Comparison of ENCODE assay signal across 26 cellular contexts in genomic region chr12:558595-558994, GRCh38.
"Had no signal": no experiment of that assay in that cellular context is flagged by ENCODE, and none has a peak within 500 bp of the region (broad histone marks: within the 10 kb centered on the region; RNA-seq: fewer than 3 reads in every experiment).

No MANE protein-coding gene starts in this region.

- H3K27ac Mint-ChIP-seq: activated CD4-positive, alpha-beta T cell treated with anti-CD3 and anti-CD28 coated beads, Interleukin-2, amount 10 ng/mL, durations not matched to agents 7 days and 5 days; activated naive CD8-positive, alpha-beta T cell treated with anti-CD3 and anti-CD28 coated beads for 36 hours; activated T-cell treated with anti-CD3 and anti-CD28 coated beads, Interleukin-2, amount 50 U/mL, for 24 hours; stimulated activated memory B cell treated with anti-CD40 and anti-IgM and Interleukin-4, amounts not matched to agents 10 μg/mL and 1 μg/mL and 100 μg/mL, for 72 hours had no signal

- H3K27me3 Mint-ChIP-seq: activated CD4-positive, alpha-beta T cell treated with anti-CD3 and anti-CD28 coated beads, Interleukin-2, amount 10 ng/mL, durations not matched to agents 7 days and 5 days; activated naive CD8-positive, alpha-beta T cell treated with anti-CD3 and anti-CD28 coated beads for 36 hours; activated T-cell treated with anti-CD3 and anti-CD28 coated beads, Interleukin-2, amount 50 U/mL, for 24 hours had no signal

- H3K4me3 ChIP-seq: coronary artery, pancreas, psoas muscle, testis, vagina had no signal

- ATAC-seq: left cardiac atrium; natural killer cell; pancreas; psoas muscle; right cardiac atrium; stimulated activated memory B cell treated with anti-CD40 and anti-IgM and Interleukin-4, amounts not matched to agents 10 μg/mL and 1 μg/mL and 100 μg/mL, for 72 hours had no signal

- H3K36me3 ChIP-seq: pancreas, vagina had no signal

- H3K9me3 Mint-ChIP-seq: activated CD4-positive, alpha-beta T cell treated with anti-CD3 and anti-CD28 coated beads, Interleukin-2, amount 10 ng/mL, durations not matched to agents 7 days and 5 days; activated naive CD8-positive, alpha-beta T cell treated with anti-CD3 and anti-CD28 coated beads for 36 hours; activated T-cell treated with anti-CD3 and anti-CD28 coated beads, Interleukin-2, amount 50 U/mL, for 24 hours; natural killer cell; stimulated activated memory B cell treated with anti-CD40 and anti-IgM and Interleukin-4, amounts not matched to agents 10 μg/mL and 1 μg/mL and 100 μg/mL, for 72 hours had no signal

- H3K4me3 Mint-ChIP-seq: activated CD4-positive, alpha-beta T cell treated with anti-CD3 and anti-CD28 coated beads, Interleukin-2, amount 10 ng/mL, durations not matched to agents 7 days and 5 days; activated naive CD8-positive, alpha-beta T cell treated with anti-CD3 and anti-CD28 coated beads for 36 hours; activated T-cell treated with anti-CD3 and anti-CD28 coated beads, Interleukin-2, amount 50 U/mL, for 24 hours; natural killer cell; stimulated activated memory B cell treated with anti-CD40 and anti-IgM and Interleukin-4, amounts not matched to agents 10 μg/mL and 1 μg/mL and 100 μg/mL, for 72 hours had no signal

- H3K27ac ChIP-seq: coronary artery, pancreas, psoas muscle, testis, vagina, VCaP had no signal

- H3K4me1 ChIP-seq: pancreas, psoas muscle, testis, vagina had no signal

- H3K27me3 ChIP-seq: neutrophil, pancreas, testis, vagina had no signal

- DNase-seq: activated CD4-positive, alpha-beta T cell treated with anti-CD3 and anti-CD28 coated beads, Interleukin-2, amount 10 ng/mL, durations not matched to agents 7 days and 5 days; activated CD4-positive, CD25-positive, alpha-beta regulatory T cell treated with anti-CD3 and anti-CD28 coated beads, Interleukin-2, amount 50 U/mL, for 72 hours; activated naive CD4-positive, alpha-beta T cell treated with Interleukin-2 at 50 U/mL for 16 hours; activated naive CD8-positive, alpha-beta T cell treated with anti-CD3 and anti-CD28 coated beads for 36 hours; activated T-cell treated with anti-CD3 and anti-CD28 coated beads, Interleukin-2, amount 50 U/mL, for 24 hours; amygdala; cerebellar nuclear complex; head of caudate nucleus; hypothalamus; islet precursor cell; left cardiac atrium; midbrain; natural killer cell; psoas muscle; right cardiac atrium; stimulated activated CD4-positive, alpha-beta T cell treated with anti-CD3 and anti-CD28 coated beads, Interleukin-12 subunit alpha, Interleukin-12 subunit beta, amount 100 ng/mL, for 4 hours; stimulated activated CD4-positive, alpha-beta T cell treated with anti-CD3 and anti-CD28 coated beads, Interleukin-1b, Interleukin-23, amount 100 ng/mL, for 48 hours; SW 1271; testis; trophoblast cell had no signal

- H3K9me3 ChIP-seq: neutrophil, pancreas, psoas muscle, testis, vagina had no signal

- H3K36me3 Mint-ChIP-seq: activated naive CD8-positive, alpha-beta T cell treated with anti-CD3 and anti-CD28 coated beads for 36 hours; natural killer cell had no signal
